Comparison of ENCODE assay signal across 8 cellular contexts in genomic region chr22:46934746-46935491, GRCh38.
A peak's percentile ranks its signal among the peaks of the same experiment; 100 is the strongest.
DNase-seq lines count a peak whose midpoint lies in the region; ATAC-seq, FAIRE-seq and TF ChIP-seq lines count a peak whose summit lies in the region.

No MANE protein-coding gene starts in this region.

- no peaks in the 10 kb centered on the region for H3K9me1 ChIP-seq in keratinocyte (ENCODE audit: control insufficient read depth, extremely low read depth, insufficient read depth, low read length)

- no peak for TF ChIP-seq POLR2A in thyroid gland (IDR thresholded peaks at IDR 0.05)

- in situ Hi-C loops in Caki2 (cut with HindIII; ENCODE audit: low pct_unique_long_range_greater_than_20kb, low sequenced_read_pairs), result no loop called here

- peak overlapping the region; percentile 35 for H3K4me2 ChIP-seq in keratinocyte (ENCODE audit: control insufficient read depth, extremely low read depth, insufficient read depth, low read depth, low read length)

- no peak overlapping the region for H3K27ac Mint-ChIP-seq in activated T-cell treated with anti-CD3 and anti-CD28 coated beads, Interleukin-2, amount 50 U/mL, for 72 hours

- H3K27me3 Mint-ChIP-seq in activated T-cell treated with anti-CD3 and anti-CD28 coated beads, Interleukin-2, amount 50 U/mL, for 72 hours (ENCODE audit: low read depth), result no peaks in the 10 kb centered on the region

- intact Hi-C loops in thyroid gland (cut with DNase I), result no loop called here

- no peak for TF ChIP-seq CTCF in keratinocyte (optimal IDR thresholded peaks at IDR 0.05 in 1 of 3, IDR thresholded peaks at IDR 0.05 in 1 of 3, conservative IDR thresholded peaks at IDR 0.05 in 1 of 3; ENCODE audit: extremely low read depth in 1 of 3, insufficient read depth in 2 of 3, low read length in 3 of 3)
- TF ChIP-seq CTCF in thyroid gland (IDR thresholded peaks at IDR 0.05), result no peak

- peaks cover 7% of the 10 kb centered on the region for H3K79me2 ChIP-seq in keratinocyte (ENCODE audit: control insufficient read depth, insufficient read depth, low read length)

- H3K9me3 ChIP-seq in keratinocyte (ENCODE audit: control insufficient read depth, low read depth, low read length) (no peaks in the 10 kb centered on the region), thyroid gland (no peaks in the 10 kb centered on the region)

- H3K36me3 ChIP-seq in keratinocyte (ENCODE audit: control insufficient read depth in 2 of 2, extremely low read depth in 1 of 2, insufficient read depth in 2 of 2, low read length in 2 of 2) (peaks cover 2 to 3% of the 10 kb centered on the region in 2 experiments), thyroid gland (no peaks in the 10 kb centered on the region)

- H3K4me1 Mint-ChIP-seq in activated T-cell treated with anti-CD3 and anti-CD28 coated beads, Interleukin-2, amount 50 U/mL, for 72 hours (ENCODE audit: low read depth), result peaks cover 18% of the 10 kb centered on the region

- H3K27ac ChIP-seq in keratinocyte (ENCODE audit: control insufficient read depth, insufficient read depth, low read length) (peak overlapping the region; percentile 78), thyroid gland (peak overlapping the region in 2 of 3 donors; percentile 31 to 53), caudate nucleus (ENCODE audit: low read depth, low read length) (no peak overlapping the region)

- no peak overlapping the region for H3K4me3 ChIP-seq in keratinocyte (ENCODE audit: control insufficient read depth in 2 of 3, extremely low read depth in 1 of 3, insufficient read depth in 2 of 3, low read depth in 1 of 3, low read length in 3 of 3)
- H3K4me3 ChIP-seq in thyroid gland (replicated peaks in 1 of 3), result no peak overlapping the region

- H4K20me1 ChIP-seq in keratinocyte (ENCODE audit: control insufficient read depth, extremely low read depth, insufficient read depth, low read length), result no peaks in the 10 kb centered on the region

- H3K36me3 Mint-ChIP-seq in activated T-cell treated with anti-CD3 and anti-CD28 coated beads, Interleukin-2, amount 50 U/mL, for 72 hours (ENCODE audit: insufficient read depth in 2 of 2), result no peaks in the 10 kb centered on the region

- DNase-seq in Caki2 (ENCODE audit: low read depth), result peak; percentile 72
- DNase-seq in activated T-cell treated with anti-CD3 and anti-CD28 coated beads, Interleukin-2, amount 50 U/mL, for 72 hours, result peak; percentile 28 to 33
- DNase-seq in keratinocyte (ENCODE audit: low read depth, low spot score), result peak; percentile 60
- peak; percentile 27 to 43 for DNase-seq in thyroid gland
- DNase-seq in COR-L47 (lab: John Stamatoyannopoulos, UW), result no peak
- DNase-seq in caudate nucleus (lab: John Stamatoyannopoulos, UW), result no peak
- DNase-seq in cerebellum (ENCODE audit: low spot score), result no peak

- peak; percentile 74 for ATAC-seq in HG03280 (IDR thresholded peaks at IDR 0.05; ENCODE audit: unreplicated experiment)
- peak; percentile 86 to 98 for ATAC-seq in activated T-cell treated with anti-CD3 and anti-CD28 coated beads, Interleukin-2, amount 50 U/mL, for 72 hours (replicated peaks in 1 of 2)

- H3K4me1 ChIP-seq in keratinocyte (ENCODE audit: control insufficient read depth, extremely low read depth, insufficient read depth, low read length), result peaks cover 24% of the 10 kb centered on the region
- peaks cover 16 to 35% of the 10 kb centered on the region in 2 donors for H3K4me1 ChIP-seq in thyroid gland

- no peaks in the 10 kb centered on the region for H3K9me3 Mint-ChIP-seq in activated T-cell treated with anti-CD3 and anti-CD28 coated beads, Interleukin-2, amount 50 U/mL, for 72 hours

- FAIRE-seq in keratinocyte (lab: Jason Lieb, UNC), result peak; percentile 97

- dilution Hi-C loops in keratinocyte (cut with MboI; ENCODE audit: extremely low pct_ligation_motif_present, low sequenced_read_pairs), result no loop called here

- 87 to 92% methylated on average over 12 to 14 of the region's 14 CpGs for WGBS in thyroid gland, 2 donors

- peak overlapping the region in 1 of 2 donors; percentile 20 for H3K4me3 Mint-ChIP-seq in activated T-cell treated with anti-CD3 and anti-CD28 coated beads, Interleukin-2, amount 50 U/mL, for 72 hours

- H3K9ac ChIP-seq in keratinocyte (ENCODE audit: control insufficient read depth, extremely low read depth, insufficient read depth, low read length), result peak overlapping the region; percentile 50

- H3K27me3 ChIP-seq in keratinocyte (ENCODE audit: control insufficient read depth, extremely low read depth, insufficient read depth, low read length) (no peaks in the 10 kb centered on the region), thyroid gland (no peaks in the 10 kb centered on the region)

- no peak overlapping the region for H2AFZ ChIP-seq in keratinocyte (ENCODE audit: control insufficient read depth, low read length)

Comparison
In these comparisons a context has a peak if more than half of its experiments do, and no peak if none do; other contexts are left out.
1. DNase-seq: peak in Caki2 (single experiment), activated T-cell treated with anti-CD3 and anti-CD28 coated beads, Interleukin-2, amount 50 U/mL, for 72 hours (2 of 2), keratinocyte (single experiment) and thyroid gland (2 of 2); none in COR-L47 (single experiment), caudate nucleus (0 of 61) and cerebellum (single experiment).